18 cellular contexts compared by ENCODE assay signal in genomic region chr2:219702796-219703545, GRCh38.
DNase-seq lines count a peak whose midpoint lies in the region; ATAC-seq and TF ChIP-seq lines count a peak whose summit lies in the region.
"Had no signal": no experiment of that assay in that cellular context is flagged by ENCODE, and none has a peak within 500 bp of the region (broad histone marks: within the 10 kb centered on the region; RNA-seq: fewer than 3 reads in every experiment).

No MANE protein-coding gene starts in this region.

- intact Hi-C loops in left ventricle myocardium inferior (cut with micrococcal nuclease), result no loop called here
- intact Hi-C loops in left cardiac atrium (cut with DNase I), result no loop called here
- intact Hi-C loops in mammary epithelial cell (cut with micrococcal nuclease), result no loop called here
- intact Hi-C loops in left lung (cut with DNase I), result no loop called here
- intact Hi-C loops in dorsolateral prefrontal cortex (cut with DNase I), result no loop called here

- in situ Hi-C loops in mammary epithelial cell (cut with MboI; ENCODE audit: low sequenced_read_pairs in 2 of 2), result no loop called here

- peak overlapping the region; percentile 71 for H3K27ac ChIP-seq in left ventricle myocardium inferior (replicated peaks)
- peak overlapping the region; percentile 6 for H3K27ac ChIP-seq in mammary epithelial cell (ENCODE audit: insufficient read depth, low read depth, low read length)
- no peak overlapping the region for H3K27ac ChIP-seq in left lung
- H3K27ac ChIP-seq in dorsolateral prefrontal cortex, result no peak overlapping the region
- H3K27ac ChIP-seq: A549, C4-2B, HL-60, SJSA1, stomach had no signal

- TF ChIP-seq CTCF in left ventricle myocardium inferior (IDR thresholded peaks at IDR 0.05; ENCODE audit: borderline replicate concordance) (no peak), mammary epithelial cell (conservative IDR thresholded peaks at IDR 0.05 in 1 of 2, IDR thresholded peaks at IDR 0.05 in 1 of 2; ENCODE audit: extremely low read depth in 1 of 2, insufficient read depth in 1 of 2, low read depth in 1 of 2, low read length in 2 of 2) (no peak), left lung (IDR thresholded peaks at IDR 0.05) (no peak), dorsolateral prefrontal cortex (IDR thresholded peaks at IDR 0.05 in 54 of 56, conservative IDR thresholded peaks at IDR 0.05 in 2 of 56; ENCODE audit: low read depth in 1 of 56, partially characterized antibody in 56 of 56) (no peak)

- no peak for DNase-seq in left ventricle myocardium inferior
- DNase-seq in left cardiac atrium, result no peak
- DNase-seq in mammary epithelial cell, result peak; percentile 49
- DNase-seq in left lung, result no peak
- DNase-seq in dorsolateral prefrontal cortex, result no peak
- DNase-seq in activated CD8-positive, alpha-beta memory T cell treated with anti-CD3 and anti-CD28 coated beads, Interleukin-2, amount 50 U/mL, for 48 hours, result no peak
- no peak for DNase-seq in HuH-7.5 (ENCODE audit: low spot score)
- DNase-seq in SW 1271 (lab: John Stamatoyannopoulos, UW), result no peak
- DNase-seq: activated CD4-positive, alpha-beta T cell treated with anti-CD3 and anti-CD28 coated beads, Interleukin-2, amount 10 ng/mL, durations not matched to agents 7 days and 5 days; activated gamma-delta T cell; NCI-H1694 treated with DMSO at 0.1 percent for 48 hours; NCI-H774; stimulated activated CD4-positive, alpha-beta T cell treated with anti-CD3 and anti-CD28 coated beads, Interleukin-4, amount 100 ng/mL, for 4 hours; stomach had no signal

- H3K4me3 ChIP-seq in left ventricle myocardium inferior (no peak overlapping the region), mammary epithelial cell (replicated peaks in 1 of 3; ENCODE audit: insufficient read depth in 1 of 3, low read depth in 2 of 3, low read length in 3 of 3) (no peak overlapping the region), left lung (no peak overlapping the region), dorsolateral prefrontal cortex (no peak overlapping the region)
- H3K4me3 ChIP-seq: A549, SJSA1, stomach had no signal

- CTCF ChIA-PET in mammary epithelial cell (lab: Charles Lee; ENCODE audit: low non-redundant PET), result interaction anchor here (0.6 kb wide), 2 partner anchors 161 to 375 kb away, joined by 3 read pairs; no protein-coding TSS in a partner anchor

- H3K27me3 ChIP-seq in left ventricle myocardium inferior (ENCODE audit: low read depth), result peaks cover 4% of the 10 kb centered on the region
- H3K27me3 ChIP-seq in mammary epithelial cell (ENCODE audit: insufficient read depth, low read length), result no peaks in the 10 kb centered on the region
- H3K27me3 ChIP-seq in left lung, result peaks cover 0 to 30% of the 10 kb centered on the region in 2 donors
- H3K27me3 ChIP-seq in dorsolateral prefrontal cortex, result peaks cover 0 to 15% (median 0%) of the 10 kb centered on the region in 45 donors
- H3K27me3 ChIP-seq: SJSA1 had no signal

- peaks cover 53% of the 10 kb centered on the region for H3K4me1 ChIP-seq in left ventricle myocardium inferior
- peaks cover 44% of the 10 kb centered on the region for H3K4me1 ChIP-seq in mammary epithelial cell (ENCODE audit: insufficient read depth, low read length)
- no peaks in the 10 kb centered on the region for H3K4me1 ChIP-seq in left lung
- H3K4me1 ChIP-seq: A549 had no signal

- H3K79me2 ChIP-seq in mammary epithelial cell (ENCODE audit: insufficient read depth, low read length), result no peaks in the 10 kb centered on the region

- H2AFZ ChIP-seq in mammary epithelial cell (ENCODE audit: low read depth, low read length), result peak overlapping the region; percentile 16

- H3K9ac ChIP-seq in mammary epithelial cell (ENCODE audit: insufficient read depth, low read length), result no peak overlapping the region

- H3K4me2 ChIP-seq in mammary epithelial cell (ENCODE audit: insufficient read depth, low read depth, low read length), result peak overlapping the region; percentile 50
- H3K4me2 ChIP-seq: A549 had no signal

- dilution Hi-C loops in mammary epithelial cell (cut with HindIII; ENCODE audit: low sequenced_read_pairs), result no loop called here

- H4K20me1 ChIP-seq in mammary epithelial cell (ENCODE audit: insufficient read depth, low read length), result no peaks in the 10 kb centered on the region

- 37% methylated on average over 6 of the region's 7 CpGs for WGBS in mammary epithelial cell (ENCODE audit: low coverage, missing lambda C conversion rate)

- ATAC-seq in left cardiac atrium (no peak), left lung (peak; percentile 92)

- no TSS peak for BruUV-seq in mammary epithelial cell (replicated peaks; lab: Mats Ljungman, UMichigan)

- H3K9me3 ChIP-seq in left ventricle myocardium inferior (replicated peaks) (no peaks in the 10 kb centered on the region), mammary epithelial cell (replicated peaks; ENCODE audit: insufficient read depth, low read length) (no peaks in the 10 kb centered on the region), left lung (no peaks in the 10 kb centered on the region)
- H3K9me3 ChIP-seq: A549, SJSA1, stomach had no signal

- no peaks in the 10 kb centered on the region for H3K36me3 ChIP-seq in left ventricle myocardium inferior
- H3K36me3 ChIP-seq in mammary epithelial cell (ENCODE audit: insufficient read depth, low read length), result no peaks in the 10 kb centered on the region
- no peaks in the 10 kb centered on the region for H3K36me3 ChIP-seq in left lung
- H3K36me3 ChIP-seq: SJSA1, stomach had no signal

Comparison
In these comparisons a context has a peak if more than half of its experiments do, and no peak if none do; other contexts are left out.
1. H3K27ac ChIP-seq: peak in left ventricle myocardium inferior (single experiment) and mammary epithelial cell (single experiment); none in left lung (0 of 2) and dorsolateral prefrontal cortex (0 of 59).